Comparison of ENCODE assay signal across 8 cellular contexts in genomic region chr10:113563306-113564088, GRCh38. TPM values are rescaled to one million over a fixed set of nuclear protein-coding genes. Genes with fewer than 3 reads are reported as not detected.
DNase-seq lines count a peak whose midpoint lies in the region; ATAC-seq and TF ChIP-seq lines count a peak whose summit lies in the region.

No MANE protein-coding gene starts in this region.

- TF ChIP-seq POLR2A in GM18505 (IDR thresholded peaks at IDR 0.05; ENCODE audit: borderline replicate concordance, extremely low read depth, insufficient read depth, insufficient read length) = no peak

- H3K27me3 Mint-ChIP-seq in chondrocyte (ENCODE audit: low read depth) = peaks cover 13% of the 10 kb centered on the region

- ATAC-seq in GM18505 (IDR thresholded peaks at IDR 0.05; ENCODE audit: unreplicated experiment) (peak; percentile 99), HG02973 (IDR thresholded peaks at IDR 0.05; ENCODE audit: unreplicated experiment) (peak; percentile 95), left lobe of liver (peak; percentile 66)

- DNase-seq in A172 (ENCODE audit: low spot score) (peak; percentile 55), NCI-H2196 treated with DMSO at 0.1 percent for 48 hours (lab: John Stamatoyannopoulos, UW; ENCODE audit: unreplicated experiment) (peak; percentile 32), chondrocyte (ENCODE audit: low spot score) (no peak), left lobe of liver (ENCODE audit: low spot score) (peak; percentile 79)
- DNase-seq in activated CD4-positive, alpha-beta T cell treated with anti-CD3 and anti-CD28 coated beads for 24 hours (ENCODE audit: low read depth in 2 of 2) = peak; percentile 48 to 69
- DNase-seq in stimulated activated CD4-positive, alpha-beta T cell treated with anti-CD3 and anti-CD28 coated beads, Interleukin-2, amount 100 ng/mL, for 24 hours = peak; percentile 75 to 80

- H3K36me3 Mint-ChIP-seq in chondrocyte (ENCODE audit: low read depth) = no peaks in the 10 kb centered on the region

- no peak overlapping the region for H3K27ac Mint-ChIP-seq in chondrocyte (ENCODE audit: unreplicated experiment)

- TF ChIP-seq CTCF in chondrocyte (IDR thresholded peaks at IDR 0.05) = peak; percentile 97

- H3K9me3 Mint-ChIP-seq in chondrocyte (ENCODE audit: low read depth) = no peaks in the 10 kb centered on the region

- H3K4me3 Mint-ChIP-seq in chondrocyte (ENCODE audit: unreplicated experiment) = peak overlapping the region; percentile 80

- H3K4me1 Mint-ChIP-seq in chondrocyte (ENCODE audit: low read depth) = peaks cover 4% of the 10 kb centered on the region

RNA-seq across cellular contexts. Expression of gene HABP2, which starts 10.6 kb away (rescaled TPM):
- not detected in 2 replicates for total RNA-seq in A172 (2014; rRNA removed; shearing (Covaris generic))
- total RNA-seq in chondrocyte = not detected in 3 replicates
- total RNA-seq in left lobe of liver = 289 TPM

Comparison
In these comparisons a context has a peak if more than half of its experiments do, and no peak if none do; other contexts are left out.
1. RNA of gene HABP2, which starts 10.6 kb away (total RNA-seq): 289 TPM in left lobe of liver (single experiment); not detected in A172 and not detected in chondrocyte; every median in the first group is over 100 times any median in the second.
2. Peak in every context shown above with its lines, with median percentiles within 50 percentile points of each other: ATAC-seq.